In genomic region chr10:48505394-48506112, GRCh38 we compare ENCODE assay signal across 11 cellular contexts.
DNase-seq lines count a peak whose midpoint lies in the region; ATAC-seq and TF ChIP-seq lines count a peak whose summit lies in the region.
"Had no signal": no experiment of that assay in that cellular context is flagged by ENCODE, and none has a peak within 500 bp of the region (broad histone marks: within the 10 kb centered on the region; RNA-seq: fewer than 3 reads in every experiment).

No MANE protein-coding gene starts in this region.

- no peaks in the 10 kb centered on the region for H4K20me1 ChIP-seq in Loucy (ENCODE audit: insufficient read depth, low read length, poor library complexity, severe bottlenecking)

- H3F3A ChIP-seq in Loucy (ENCODE audit: low read depth), result no peaks in the 10 kb centered on the region

- H3K27ac ChIP-seq in brain microvascular endothelial cell (no peak overlapping the region), mesenchymal stem cell (ENCODE audit: low read length, poor library complexity, severe bottlenecking) (no peak overlapping the region)

- no peak overlapping the region for H3K23ac ChIP-seq in mesenchymal stem cell (ENCODE audit: low read length in 2 of 2)

- DNase-seq in ELF-1 (ENCODE audit: low read depth, low spot score), result peak; percentile 74
- no peak for DNase-seq in brain microvascular endothelial cell
- DNase-seq in mesenchymal stem cell, result no peak
- DNase-seq in NCI-H446 treated with DMSO at 0.1 percent for 48 hours (lab: John Stamatoyannopoulos, UW), result no peak
- no peak for DNase-seq in stimulated activated CD4-positive, alpha-beta T cell treated with anti-CD3 and anti-CD28 coated beads, Interleukin-15, amount 100 ng/mL, for 24 hours
- no peak for DNase-seq in amniotic stem cell (lab: John Stamatoyannopoulos, UW)
- DNase-seq: aorta, DND-41 had no signal

- WGBS in mesenchymal stem cell, result 80% methylated on average over 15 of the region's 15 CpGs

- H2BK120ac ChIP-seq in mesenchymal stem cell (ENCODE audit: low read depth, low read length), result no peak overlapping the region

- no peaks in the 10 kb centered on the region for H3K9me2 ChIP-seq in Loucy (replicated peaks; ENCODE audit: low read depth, low read length)

- no peaks in the 10 kb centered on the region for H3K4me1 ChIP-seq in Loucy (ENCODE audit: insufficient read depth, low read length, poor library complexity, severe bottlenecking)
- H3K4me1 ChIP-seq in mesenchymal stem cell (ENCODE audit: control insufficient read depth, insufficient read depth, low read depth, low read length), result peaks cover 7% of the 10 kb centered on the region

- H3K9me3 ChIP-seq in Loucy (ENCODE audit: insufficient read depth, low read depth, low read length) (no peaks in the 10 kb centered on the region), mesenchymal stem cell (ENCODE audit: control insufficient read depth, low read length) (no peaks in the 10 kb centered on the region)

- H3K4me3 ChIP-seq in Loucy (ENCODE audit: low read length, poor library complexity, severe bottlenecking) (no peak overlapping the region), brain microvascular endothelial cell (ENCODE audit: low read depth, low read length) (no peak overlapping the region), mesenchymal stem cell (ENCODE audit: insufficient read depth in 1 of 2, low read depth in 1 of 2, low read length in 2 of 2) (no peak overlapping the region)

- no peaks in the 10 kb centered on the region for H3K27me3 ChIP-seq in Loucy (ENCODE audit: insufficient read depth, low read length, poor library complexity, severe bottlenecking)
- no peaks in the 10 kb centered on the region for H3K27me3 ChIP-seq in brain microvascular endothelial cell (replicated peaks)
- H3K27me3 ChIP-seq in mesenchymal stem cell (ENCODE audit: control insufficient read depth in 1 of 2, insufficient read depth in 1 of 2, low read length in 2 of 2), result no peaks in the 10 kb centered on the region

- no peak overlapping the region for H3K4ac ChIP-seq in mesenchymal stem cell (ENCODE audit: low read depth in 1 of 2, low read length in 2 of 2)

- peak; percentile 35 for TF ChIP-seq CTCF in Loucy (conservative IDR thresholded peaks at IDR 0.05; ENCODE audit: low read length)
- TF ChIP-seq CTCF in brain microvascular endothelial cell (IDR thresholded peaks at IDR 0.05; ENCODE audit: low read depth, low read length, missing control alignments), result peak; percentile 26

- H3K4me2 ChIP-seq in Loucy (ENCODE audit: low read depth, low read length, poor library complexity, severe bottlenecking) (no peak overlapping the region), mesenchymal stem cell (ENCODE audit: low read length, poor library complexity, severe bottlenecking) (no peak overlapping the region)

- no peak overlapping the region for H2AFZ ChIP-seq in Loucy (ENCODE audit: low read length)
- no peak overlapping the region for H2AFZ ChIP-seq in mesenchymal stem cell (ENCODE audit: low read depth, low read length)

- H4K91ac ChIP-seq in mesenchymal stem cell (ENCODE audit: low read length), result no peak overlapping the region

- ATAC-seq in HG03457 (IDR thresholded peaks at IDR 0.05; ENCODE audit: unreplicated experiment), result no peak
- ATAC-seq: stimulated activated naive CD8-positive, alpha-beta T cell treated with anti-CD3 and anti-CD28 coated beads, Interleukin-15, Interleukin-2, amounts not matched to agents 100 U/mL and 50 U/mL, for 24 hours had no signal

- H2BK12ac ChIP-seq in mesenchymal stem cell (ENCODE audit: low read length in 2 of 2), result no peak overlapping the region

- no peak overlapping the region for H2AK5ac ChIP-seq in mesenchymal stem cell (ENCODE audit: low read length, severe bottlenecking)

- no peak overlapping the region for H3K14ac ChIP-seq in mesenchymal stem cell (ENCODE audit: low read length in 2 of 2)

- peak overlapping the region; percentile 12 for H2BK15ac ChIP-seq in mesenchymal stem cell (ENCODE audit: low read depth, poor library complexity, severe bottlenecking)

- in situ Hi-C loops in brain microvascular endothelial cell (cut with HindIII; ENCODE audit: low pct_ligation_motif_present, low sequenced_read_pairs), result no loop called here

- H3K79me1 ChIP-seq in mesenchymal stem cell (replicated peaks; ENCODE audit: low read length, poor library complexity, severe bottlenecking), result peaks cover 32% of the 10 kb centered on the region

- H4K8ac ChIP-seq in mesenchymal stem cell (ENCODE audit: low read length), result no peak overlapping the region

- H3K18ac ChIP-seq in mesenchymal stem cell (ENCODE audit: low read depth in 1 of 2, low read length in 2 of 2), result no peak overlapping the region

- H3K9ac ChIP-seq in Loucy (ENCODE audit: low read depth, low read length, poor library complexity, severe bottlenecking), result no peak overlapping the region
- H3K9ac ChIP-seq in mesenchymal stem cell (ENCODE audit: low read length), result no peak overlapping the region

- H3K36me3 ChIP-seq in Loucy (ENCODE audit: insufficient read depth, low read length), result no peaks in the 10 kb centered on the region
- no peaks in the 10 kb centered on the region for H3K36me3 ChIP-seq in brain microvascular endothelial cell (replicated peaks)
- H3K36me3 ChIP-seq in mesenchymal stem cell (ENCODE audit: control insufficient read depth in 1 of 2, insufficient read depth in 2 of 2, low read depth in 1 of 2, low read length in 2 of 2), result peaks cover 0 to 64% of the 10 kb centered on the region in 2 experiments

- no peak overlapping the region for H2BK5ac ChIP-seq in mesenchymal stem cell (ENCODE audit: low read depth, low read length, poor library complexity, severe bottlenecking)

- H3K79me2 ChIP-seq in Loucy (ENCODE audit: insufficient read depth, low read length), result no peaks in the 10 kb centered on the region
